Comparison of ENCODE assay signal across 8 cellular contexts in genomic region chr2:127810156-127810636, GRCh38. TPM values are rescaled to one million over a fixed set of nuclear protein-coding genes. Genes with fewer than 3 reads are reported as not detected.
DNase-seq lines count a peak whose midpoint lies in the region; ATAC-seq and TF ChIP-seq lines count a peak whose summit lies in the region.

No MANE protein-coding gene starts in this region.

- H4K20me1 ChIP-seq in MM.1S (ENCODE audit: insufficient read depth, low read length): peaks cover 30% of the 10 kb centered on the region; the same call in 1 of the 2 replicates

- ATAC-seq in lower lobe of right lung (peak in 1 of 2 donors; percentile 45), GM21717 (IDR thresholded peaks at IDR 0.05; ENCODE audit: unreplicated experiment) (no peak)

- H3K79me2 ChIP-seq in MM.1S (ENCODE audit: low read length): peaks cover 64% of the 10 kb centered on the region

- DNase-seq in DMS53 treated with DMSO at 0.1 percent for 48 hours (lab: John Stamatoyannopoulos, UW; ENCODE audit: unreplicated experiment) (peak; percentile 29), MM.1S (no peak), cardiac fibroblast (ENCODE audit: low read depth in 2 of 2) (peak; percentile 28 to 37), lower lobe of right lung (no peak), NCI-H1417 treated with DMSO at 0.1 percent for 48 hours (lab: John Stamatoyannopoulos, UW) (no peak), mucosa of gallbladder (ENCODE audit: low spot score) (no peak)

- H3K9me3 ChIP-seq in MM.1S (replicated peaks; ENCODE audit: insufficient read depth, low read length): no peaks in the 10 kb centered on the region
- H3K9me3 ChIP-seq in lower lobe of right lung: no peaks in the 10 kb centered on the region

- intact Hi-C loops in lower lobe of right lung (cut with DNase I): no loop called here

- H3K4me3 ChIP-seq in MM.1S (ENCODE audit: low read length): peak overlapping the region; percentile 77
- H3K4me3 ChIP-seq in cardiac fibroblast (replicated peaks in 1 of 2; ENCODE audit: low read depth in 2 of 2, low read length in 2 of 2): peak overlapping the region; percentile 89 to 90
- peak overlapping the region; percentile 88 for H3K4me3 ChIP-seq in lower lobe of right lung
- H3K4me3 ChIP-seq in urinary bladder (ENCODE audit: low read depth, low read length): peak overlapping the region; percentile 58

- H3K36me3 ChIP-seq in MM.1S (replicated peaks; ENCODE audit: insufficient read depth, low read length): no peaks in the 10 kb centered on the region
- H3K36me3 ChIP-seq in lower lobe of right lung: no peaks in the 10 kb centered on the region
- H3K36me3 ChIP-seq in urinary bladder (ENCODE audit: insufficient read depth): no peaks in the 10 kb centered on the region

- peak overlapping the region; percentile 65 for H3K4me2 ChIP-seq in MM.1S (ENCODE audit: low read depth, low read length)

- under 1% methylated on average over 11 of the region's 11 CpGs for WGBS in urinary bladder

- peaks cover 37% of the 10 kb centered on the region for H3F3A ChIP-seq in MM.1S (ENCODE audit: insufficient read depth, low read length)

- no peaks in the 10 kb centered on the region for H3K9me2 ChIP-seq in MM.1S (replicated peaks; ENCODE audit: insufficient read depth, low read length)

- no peak for TF ChIP-seq CTCF in MM.1S (IDR thresholded peaks at IDR 0.05; ENCODE audit: low read length)
- no peak for TF ChIP-seq CTCF in cardiac fibroblast (IDR thresholded peaks at IDR 0.05; ENCODE audit: low read depth, low read length)
- TF ChIP-seq CTCF in lower lobe of right lung (IDR thresholded peaks at IDR 0.05): no peak

- H3K4me1 ChIP-seq in MM.1S (ENCODE audit: low read length): peaks cover 37% of the 10 kb centered on the region
- H3K4me1 ChIP-seq in lower lobe of right lung: peaks cover 46% of the 10 kb centered on the region
- H3K4me1 ChIP-seq in urinary bladder (ENCODE audit: insufficient read depth): peaks cover 1% of the 10 kb centered on the region

- H3K27ac ChIP-seq in MM.1S (ENCODE audit: low read length): peak overlapping the region; percentile 96
- peak overlapping the region; percentile 94 for H3K27ac ChIP-seq in lower lobe of right lung
- peak overlapping the region; percentile 90 for H3K27ac ChIP-seq in urinary bladder (ENCODE audit: low read depth)

- H2AFZ ChIP-seq in MM.1S (ENCODE audit: low read length): no peak overlapping the region

- peak overlapping the region; percentile 97 for H3K9ac ChIP-seq in MM.1S (ENCODE audit: low read length)

- H3K27me3 ChIP-seq in MM.1S (replicated peaks; ENCODE audit: insufficient read depth, low read length) (no peaks in the 10 kb centered on the region), lower lobe of right lung (ENCODE audit: low read depth) (no peaks in the 10 kb centered on the region)

RNA-seq across cellular contexts. Expression of gene WDR33, which starts 0.8 kb away (rescaled TPM):
- total RNA-seq in lower lobe of right lung (55.4 TPM), urinary bladder (88.7 TPM), mucosa of gallbladder (49.2 TPM)
- polyA plus RNA-seq in urinary bladder: 15.7 TPM

RNA-seq across cellular contexts. Expression of gene POLR2D, which starts 47.8 kb away (rescaled TPM):
- total RNA-seq in lower lobe of right lung: 20.5 TPM
- 20.5 TPM for total RNA-seq in urinary bladder
- polyA plus RNA-seq in urinary bladder: 12.5 TPM
- total RNA-seq in mucosa of gallbladder: 21.4 TPM

Comparison
In these comparisons a context has a peak if more than half of its experiments do, and no peak if none do; other contexts are left out.
1. DNase-seq: peak in DMS53 treated with DMSO at 0.1 percent for 48 hours (single experiment) and cardiac fibroblast (2 of 2); none in MM.1S (single experiment), lower lobe of right lung (single experiment), NCI-H1417 treated with DMSO at 0.1 percent for 48 hours (single experiment) and mucosa of gallbladder (single experiment).
2. Peak in every context shown above with its lines, with median percentiles within 50 percentile points of each other: H3K27ac ChIP-seq and H3K4me3 ChIP-seq.